In the genomic region with DNA sequence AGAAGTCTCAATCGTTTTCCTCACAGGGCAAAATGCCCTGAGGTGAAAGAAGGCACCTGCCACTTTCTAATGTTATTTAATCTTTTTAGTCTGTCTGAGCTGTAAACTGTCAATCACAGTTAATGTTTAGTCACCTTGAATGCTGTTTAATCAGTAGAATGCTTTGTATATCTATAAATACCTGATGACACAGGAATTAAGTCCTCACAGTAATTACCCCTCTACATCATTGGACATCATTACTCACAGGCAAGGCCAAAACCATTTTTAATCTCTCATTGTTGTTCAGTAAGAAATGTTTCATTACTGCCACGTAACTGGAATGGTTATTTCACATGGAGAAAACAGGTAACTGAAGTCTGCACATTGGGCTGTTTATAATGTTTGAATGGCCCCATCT, we compare ENCODE assay signal across 25 cellular contexts.
DNase-seq lines count a peak whose midpoint lies in the region; ATAC-seq and TF ChIP-seq lines count a peak whose summit lies in the region.
"Had no signal": no experiment of that assay in that cellular context is flagged by ENCODE, and none has a peak within 500 bp of the region (broad histone marks: within the 10 kb centered on the region; RNA-seq: fewer than 3 reads in every experiment).

No MANE protein-coding gene starts in this region.

- no peaks in the 10 kb centered on the region for H3K36me3 Mint-ChIP-seq in T-cell
- H3K36me3 Mint-ChIP-seq: activated naive CD4-positive, alpha-beta T cell treated with anti-CD3 and anti-CD28 coated beads, Interleukin-2, amount 50 U/mL, for 24 hours; CD8-positive, alpha-beta T cell; stimulated activated memory B cell treated with anti-CD40 and anti-IgM and Interleukin-4, amounts not matched to agents 10 μg/mL and 1 μg/mL and 100 μg/mL, for 72 hours had no signal

- H3K4me3 ChIP-seq in neural cell (ENCODE audit: low read length): peak overlapping the region; percentile 30
- H3K4me3 ChIP-seq: left ventricle myocardium inferior, right atrium auricular region had no signal

- TF ChIP-seq EP300 in neural cell (conservative IDR thresholded peaks at IDR 0.05; ENCODE audit: poor library complexity, severe bottlenecking): peak; percentile 58

- no peaks in the 10 kb centered on the region for H3K79me2 ChIP-seq in neural cell (replicated peaks; ENCODE audit: insufficient read depth, low read length)

- no peaks in the 10 kb centered on the region for H3K4me1 Mint-ChIP-seq in T-cell
- H3K4me1 Mint-ChIP-seq: activated naive CD4-positive, alpha-beta T cell treated with anti-CD3 and anti-CD28 coated beads, Interleukin-2, amount 50 U/mL, for 24 hours; naive thymus-derived CD4-positive, alpha-beta T cell; stimulated activated memory B cell treated with anti-CD40 and anti-IgM and Interleukin-4, amounts not matched to agents 10 μg/mL and 1 μg/mL and 100 μg/mL, for 72 hours had no signal

- H3K27ac Mint-ChIP-seq in T-cell: no peak overlapping the region
- H3K27ac Mint-ChIP-seq: activated naive CD4-positive, alpha-beta T cell treated with anti-CD3 and anti-CD28 coated beads, Interleukin-2, amount 50 U/mL, for 24 hours; CD8-positive, alpha-beta T cell; mesothelial cell of epicardium; naive thymus-derived CD4-positive, alpha-beta T cell; stimulated activated memory B cell treated with anti-CD40 and anti-IgM and Interleukin-4, amounts not matched to agents 10 μg/mL and 1 μg/mL and 100 μg/mL, for 72 hours; WTC11 had no signal

- H3K9ac ChIP-seq in neural cell (ENCODE audit: low read length): no peak overlapping the region

- no peak for TF ChIP-seq CTCF in neural cell (IDR thresholded peaks at IDR 0.05; ENCODE audit: poor library complexity, severe bottlenecking)

- no peak overlapping the region for H2AFZ ChIP-seq in neural cell (ENCODE audit: low read depth, low read length)

- in situ Hi-C loops in KBM-7 (cut with MboI; ENCODE audit: low pct_unique_long_range_greater_than_20kb, low sequenced_read_pairs): no loop called here

- H3K9me3 ChIP-seq in neural cell (ENCODE audit: low read length): no peaks in the 10 kb centered on the region

- no peaks in the 10 kb centered on the region for H4K20me1 ChIP-seq in neural cell (ENCODE audit: insufficient read depth)

- POLR2A ChIA-PET in T-cell (lab: Charles Lee): no interaction called here

- no peaks in the 10 kb centered on the region for H3K9me2 ChIP-seq in neural cell (ENCODE audit: insufficient read depth, low read length)

- no peaks in the 10 kb centered on the region for H3K36me3 ChIP-seq in neural cell (ENCODE audit: insufficient read depth, low read length)
- H3K36me3 ChIP-seq: left ventricle myocardium inferior, right atrium auricular region had no signal

- H3K27ac ChIP-seq in neural cell (ENCODE audit: low read length): no peak overlapping the region
- H3K27ac ChIP-seq: HL-60, left ventricle myocardium inferior, right atrium auricular region had no signal

- DNase-seq in NCI-H1694 (lab: John Stamatoyannopoulos, UW): peak; percentile 94
- DNase-seq in NCI-H1694 treated with DMSO at 0.1 percent for 48 hours (lab: John Stamatoyannopoulos, UW): no peak
- peak; percentile 86 for DNase-seq in NCI-H146 (lab: John Stamatoyannopoulos, UW)
- DNase-seq in NCI-H748 (lab: John Stamatoyannopoulos, UW; ENCODE audit: unreplicated experiment): peak; percentile 98
- DNase-seq in T-cell: no peak
- DNase-seq in KBM-7: no peak
- no peak for DNase-seq in OCI-M1 (lab: John Stamatoyannopoulos, UW)
- DNase-seq: activated CD4-positive, alpha-beta T cell treated with anti-CD3 and anti-CD28 coated beads, Interleukin-2, amount 50 U/mL, for 1 hour; CD8-positive, alpha-beta T cell; H7; hypothalamus; left ventricle myocardium inferior; naive thymus-derived CD4-positive, alpha-beta T cell; NCI-H526 treated with DMSO at 0.1 percent for 48 hours; PC-3; stimulated activated CD4-positive, alpha-beta T cell treated with anti-CD3 and anti-CD28 coated beads, Interleukin-2, amount 100 ng/mL, for 48 hours; T-helper 9 cell had no signal

- peaks cover 4 to 9% of the 10 kb centered on the region in 2 donors for H3K27me3 Mint-ChIP-seq in T-cell

- peak overlapping the region; percentile 26 for H3K4me2 ChIP-seq in neural cell (ENCODE audit: low read length)

- CTCF ChIA-PET in T-cell (lab: Charles Lee): no interaction called here

- no peak overlapping the region for H3K4me3 Mint-ChIP-seq in T-cell
- H3K4me3 Mint-ChIP-seq: activated naive CD4-positive, alpha-beta T cell treated with anti-CD3 and anti-CD28 coated beads, Interleukin-2, amount 50 U/mL, for 24 hours; CD8-positive, alpha-beta T cell; mesothelial cell of epicardium; naive thymus-derived CD4-positive, alpha-beta T cell; stimulated activated memory B cell treated with anti-CD40 and anti-IgM and Interleukin-4, amounts not matched to agents 10 μg/mL and 1 μg/mL and 100 μg/mL, for 72 hours; WTC11 had no signal

- no peak for TF ChIP-seq RAD21 in neural cell (conservative IDR thresholded peaks at IDR 0.05)

- no peaks in the 10 kb centered on the region for H3K27me3 ChIP-seq in neural cell (ENCODE audit: insufficient read depth, low read depth, low read length)
- H3K27me3 ChIP-seq: right atrium auricular region had no signal

- no peak for ATAC-seq in T-cell (replicated peaks in 1 of 4)
- ATAC-seq: CD8-positive, alpha-beta T cell; naive thymus-derived CD4-positive, alpha-beta T cell; PC-3; Right ventricle myocardium inferior; stimulated activated memory B cell treated with anti-CD40 and anti-IgM and Interleukin-4, amounts not matched to agents 10 μg/mL and 1 μg/mL and 100 μg/mL, for 72 hours had no signal

- H3K9me3 Mint-ChIP-seq in T-cell: peaks cover under 1 to 4% (median 1%) of the 10 kb centered on the region in 3 donors
- H3K9me3 Mint-ChIP-seq: activated naive CD4-positive, alpha-beta T cell treated with anti-CD3 and anti-CD28 coated beads, Interleukin-2, amount 50 U/mL, for 24 hours had no signal

- no peaks in the 10 kb centered on the region for H3F3A ChIP-seq in neural cell (ENCODE audit: insufficient read depth, low read length, poor library complexity, severe bottlenecking)

TF ChIP-seq in neural cell, 6 proteins besides CTCF, POLR2A, EP300 and RAD21:
- peak; percentile 27 for TF ChIP-seq POLR2AphosphoS5 (IDR thresholded peaks at IDR 0.05)
- TF ChIP-seq, protein P1, sequence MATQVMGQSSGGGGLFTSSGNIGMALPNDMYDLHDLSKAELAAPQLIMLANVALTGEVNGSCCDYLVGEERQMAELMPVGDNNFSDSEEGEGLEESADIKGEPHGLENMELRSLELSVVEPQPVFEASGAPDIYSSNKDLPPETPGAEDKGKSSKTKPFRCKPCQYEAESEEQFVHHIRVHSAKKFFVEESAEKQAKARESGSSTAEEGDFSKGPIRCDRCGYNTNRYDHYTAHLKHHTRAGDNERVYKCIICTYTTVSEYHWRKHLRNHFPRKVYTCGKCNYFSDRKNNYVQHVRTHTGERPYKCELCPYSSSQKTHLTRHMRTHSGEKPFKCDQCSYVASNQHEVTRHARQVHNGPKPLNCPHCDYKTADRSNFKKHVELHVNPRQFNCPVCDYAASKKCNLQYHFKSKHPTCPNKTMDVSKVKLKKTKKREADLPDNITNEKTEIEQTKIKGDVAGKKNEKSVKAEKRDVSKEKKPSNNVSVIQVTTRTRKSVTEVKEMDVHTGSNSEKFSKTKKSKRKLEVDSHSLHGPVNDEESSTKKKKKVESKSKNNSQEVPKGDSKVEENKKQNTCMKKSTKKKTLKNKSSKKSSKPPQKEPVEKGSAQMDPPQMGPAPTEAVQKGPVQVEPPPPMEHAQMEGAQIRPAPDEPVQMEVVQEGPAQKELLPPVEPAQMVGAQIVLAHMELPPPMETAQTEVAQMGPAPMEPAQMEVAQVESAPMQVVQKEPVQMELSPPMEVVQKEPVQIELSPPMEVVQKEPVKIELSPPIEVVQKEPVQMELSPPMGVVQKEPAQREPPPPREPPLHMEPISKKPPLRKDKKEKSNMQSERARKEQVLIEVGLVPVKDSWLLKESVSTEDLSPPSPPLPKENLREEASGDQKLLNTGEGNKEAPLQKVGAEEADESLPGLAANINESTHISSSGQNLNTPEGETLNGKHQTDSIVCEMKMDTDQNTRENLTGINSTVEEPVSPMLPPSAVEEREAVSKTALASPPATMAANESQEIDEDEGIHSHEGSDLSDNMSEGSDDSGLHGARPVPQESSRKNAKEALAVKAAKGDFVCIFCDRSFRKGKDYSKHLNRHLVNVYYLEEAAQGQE (IDR thresholded peaks at IDR 0.05; ENCODE audit: borderline replicate concordance): no peak

Comparison
In these comparisons a context has a peak if more than half of its experiments do, and no peak if none do; other contexts are left out.
1. DNase-seq: peak in NCI-H1694 (single experiment), NCI-H146 (single experiment) and NCI-H748 (single experiment); none in NCI-H1694 treated with DMSO at 0.1 percent for 48 hours (single experiment), T-cell (0 of 34), KBM-7 (single experiment) and OCI-M1 (single experiment).